17 cellular contexts compared by ENCODE assay signal in the genomic region with DNA sequence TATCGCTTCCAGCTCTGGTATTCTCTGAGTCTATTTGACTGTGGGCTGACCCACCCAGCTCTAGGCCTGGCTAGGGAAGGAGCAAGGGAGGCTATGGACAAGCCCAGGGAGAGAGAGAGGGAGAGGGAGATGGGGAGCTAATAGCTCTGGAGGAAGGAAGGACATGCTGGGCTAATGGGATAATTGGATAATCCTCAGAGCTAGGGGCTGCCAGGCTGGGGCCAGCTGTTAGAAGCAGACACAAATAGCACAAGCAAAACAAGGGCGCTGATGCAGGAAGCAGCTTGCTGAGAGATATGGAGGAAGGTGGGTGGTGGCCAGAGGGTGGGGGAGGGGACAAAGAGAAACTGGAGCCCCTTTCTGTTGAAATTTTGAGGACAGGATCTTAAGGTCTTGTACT. TPM values are rescaled to one million over a fixed set of nuclear protein-coding genes. Genes with fewer than 3 reads are reported as not detected.
DNase-seq lines count a peak whose midpoint lies in the region; ATAC-seq and TF ChIP-seq lines count a peak whose summit lies in the region.
"Had no signal": no experiment of that assay in that cellular context is flagged by ENCODE, and none has a peak within 500 bp of the region (broad histone marks: within the 10 kb centered on the region; RNA-seq: fewer than 3 reads in every experiment).

No MANE protein-coding gene starts in this region.

- peaks cover 4% of the 10 kb centered on the region; the same call in 1 of the 2 replicates for H3K9me2 ChIP-seq in GM23338 (ENCODE audit: insufficient read depth)

- 0 out of 2 replicates have a peak, but pooled peaks cover 4% of the 10 kb centered on the region for H3K4me1 ChIP-seq in GM23338 (ENCODE audit: insufficient read depth)

- H3K27me3 Mint-ChIP-seq in GM23338 (ENCODE audit: insufficient read depth, low read depth, poor library complexity) (peaks cover 4% of the 10 kb centered on the region), nephron (ENCODE audit: low read depth) (no peaks in the 10 kb centered on the region), chondrocyte (ENCODE audit: low read depth) (no peaks in the 10 kb centered on the region)
- H3K27me3 Mint-ChIP-seq: central memory CD8-positive, alpha-beta T cell had no signal

- no peak overlapping the region for H3K4me3 Mint-ChIP-seq in GM23338
- H3K4me3 Mint-ChIP-seq in nephron, result peak overlapping the region in 1 of 3 experiments; percentile 11
- H3K4me3 Mint-ChIP-seq in chondrocyte (ENCODE audit: unreplicated experiment), result no peak overlapping the region
- H3K4me3 Mint-ChIP-seq: central memory CD8-positive, alpha-beta T cell; immature natural killer cell had no signal

- H3K4me1 Mint-ChIP-seq in GM23338 (peaks cover 11% of the 10 kb centered on the region), nephron (peaks cover 27% of the 10 kb centered on the region), chondrocyte (ENCODE audit: low read depth) (peaks cover 5% of the 10 kb centered on the region)
- H3K4me1 Mint-ChIP-seq: central memory CD8-positive, alpha-beta T cell; immature natural killer cell had no signal

- no peak overlapping the region for H3K4me2 ChIP-seq in GM23338

- no peak overlapping the region for H3K4me3 ChIP-seq in GM23338

- H3K9me3 Mint-ChIP-seq in GM23338, result no peaks in the 10 kb centered on the region
- H3K9me3 Mint-ChIP-seq in nephron, result peaks cover 4% of the 10 kb centered on the region
- no peaks in the 10 kb centered on the region for H3K9me3 Mint-ChIP-seq in chondrocyte (ENCODE audit: low read depth)
- H3K9me3 Mint-ChIP-seq: activated T-helper 2 cell treated with anti-CD3 and anti-CD28 coated beads, Interferon-gamma antibody, Interleukin-2, Interleukin-4, amounts not matched to agents 10 μg/mL and 5 μg/mL and 100 μg/mL, durations not matched to agents 14 hours and 24 hours and 36 hours; central memory CD8-positive, alpha-beta T cell; immature natural killer cell had no signal

- ATAC-seq in GM23338, result no peak

- DNase-seq in GM23338 (ENCODE audit: low spot score) (no peak), NCI-H446 treated with DMSO at 0.1 percent for 48 hours (lab: John Stamatoyannopoulos, UW) (peak; percentile 23), dermis microvascular lymphatic vessel endothelial cell (ENCODE audit: low read depth in 2 of 2) (peak; percentile 48 to 71), chondrocyte (ENCODE audit: low spot score) (no peak), anterior cingulate cortex (lab: John Stamatoyannopoulos, UW) (no peak), NCI-H2029 (lab: John Stamatoyannopoulos, UW) (no peak), NCI-H2196 (lab: John Stamatoyannopoulos, UW; ENCODE audit: unreplicated experiment) (no peak)
- DNase-seq: activated CD4-positive, alpha-beta T cell treated with anti-CD3 and anti-CD28 coated beads for 4 hours; immature natural killer cell; NCI-H187 treated with DMSO at 0.1 percent for 48 hours; nucleus accumbens; SHP77 treated with DMSO at 0.1 percent for 48 hours had no signal

- H3K27ac ChIP-seq in GM23338 (ENCODE audit: low read depth), result no peak overlapping the region

- H3F3A ChIP-seq in GM23338 (replicated peaks; ENCODE audit: low read depth), result no peaks in the 10 kb centered on the region

- H3K36me3 ChIP-seq in GM23338 (ENCODE audit: insufficient read depth), result no peaks in the 10 kb centered on the region

- TF ChIP-seq CTCF in GM23338 (conservative IDR thresholded peaks at IDR 0.05; ENCODE audit: low read depth in 2 of 2), result no peak
- TF ChIP-seq CTCF in nephron (IDR thresholded peaks at IDR 0.05; ENCODE audit: unreplicated experiment in 3 of 3), result no peak
- TF ChIP-seq CTCF in chondrocyte (IDR thresholded peaks at IDR 0.05), result no peak

- H3K79me2 ChIP-seq in GM23338 (replicated peaks; ENCODE audit: insufficient read depth), result no peaks in the 10 kb centered on the region

- no peaks in the 10 kb centered on the region for H4K20me1 ChIP-seq in GM23338 (replicated peaks; ENCODE audit: insufficient read depth)

- H3K27ac Mint-ChIP-seq in GM23338, result no peak overlapping the region
- H3K27ac Mint-ChIP-seq in nephron, result peak overlapping the region; percentile 55 to 89 (median 83)
- H3K27ac Mint-ChIP-seq in chondrocyte (ENCODE audit: unreplicated experiment), result no peak overlapping the region
- H3K27ac Mint-ChIP-seq: activated T-helper 2 cell treated with anti-CD3 and anti-CD28 coated beads, Interferon-gamma antibody, Interleukin-2, Interleukin-4, amounts not matched to agents 10 μg/mL and 5 μg/mL and 100 μg/mL, durations not matched to agents 14 hours and 24 hours and 36 hours; immature natural killer cell had no signal

- H2AFZ ChIP-seq in GM23338, result 0 out of 2 replicates have a peak overlapping the region, but pooled peaks have one; percentile 24

- H3K36me3 Mint-ChIP-seq in GM23338 (ENCODE audit: low read depth) (no peaks in the 10 kb centered on the region), nephron (ENCODE audit: low read depth) (no peaks in the 10 kb centered on the region), chondrocyte (ENCODE audit: low read depth) (no peaks in the 10 kb centered on the region)
- H3K36me3 Mint-ChIP-seq: immature natural killer cell had no signal

- H3K27me3 ChIP-seq in GM23338 (ENCODE audit: insufficient read depth), result no peaks in the 10 kb centered on the region

TF ChIP-seq in GM23338, 12 proteins besides CTCF, POLR2A, EP300 and RAD21 (continues in another document):
- no peak for TF ChIP-seq EZH2phosphoT487 (IDR thresholded peaks at IDR 0.05; ENCODE audit: unreplicated experiment)
- TF ChIP-seq JUNB (IDR thresholded peaks at IDR 0.05; ENCODE audit: unreplicated experiment), result no peak
- TF ChIP-seq POLR2AphosphoS5 (IDR thresholded peaks at IDR 0.05; ENCODE audit: low read depth), result no peak
- no peak for TF ChIP-seq ZNF331 (CRISPR knock-in tag; IDR thresholded peaks at IDR 0.05; ENCODE audit: low read depth)
- TF ChIP-seq ZNF114 (CRISPR knock-in tag; IDR thresholded peaks at IDR 0.05), result no peak
- TF ChIP-seq, protein P1, sequence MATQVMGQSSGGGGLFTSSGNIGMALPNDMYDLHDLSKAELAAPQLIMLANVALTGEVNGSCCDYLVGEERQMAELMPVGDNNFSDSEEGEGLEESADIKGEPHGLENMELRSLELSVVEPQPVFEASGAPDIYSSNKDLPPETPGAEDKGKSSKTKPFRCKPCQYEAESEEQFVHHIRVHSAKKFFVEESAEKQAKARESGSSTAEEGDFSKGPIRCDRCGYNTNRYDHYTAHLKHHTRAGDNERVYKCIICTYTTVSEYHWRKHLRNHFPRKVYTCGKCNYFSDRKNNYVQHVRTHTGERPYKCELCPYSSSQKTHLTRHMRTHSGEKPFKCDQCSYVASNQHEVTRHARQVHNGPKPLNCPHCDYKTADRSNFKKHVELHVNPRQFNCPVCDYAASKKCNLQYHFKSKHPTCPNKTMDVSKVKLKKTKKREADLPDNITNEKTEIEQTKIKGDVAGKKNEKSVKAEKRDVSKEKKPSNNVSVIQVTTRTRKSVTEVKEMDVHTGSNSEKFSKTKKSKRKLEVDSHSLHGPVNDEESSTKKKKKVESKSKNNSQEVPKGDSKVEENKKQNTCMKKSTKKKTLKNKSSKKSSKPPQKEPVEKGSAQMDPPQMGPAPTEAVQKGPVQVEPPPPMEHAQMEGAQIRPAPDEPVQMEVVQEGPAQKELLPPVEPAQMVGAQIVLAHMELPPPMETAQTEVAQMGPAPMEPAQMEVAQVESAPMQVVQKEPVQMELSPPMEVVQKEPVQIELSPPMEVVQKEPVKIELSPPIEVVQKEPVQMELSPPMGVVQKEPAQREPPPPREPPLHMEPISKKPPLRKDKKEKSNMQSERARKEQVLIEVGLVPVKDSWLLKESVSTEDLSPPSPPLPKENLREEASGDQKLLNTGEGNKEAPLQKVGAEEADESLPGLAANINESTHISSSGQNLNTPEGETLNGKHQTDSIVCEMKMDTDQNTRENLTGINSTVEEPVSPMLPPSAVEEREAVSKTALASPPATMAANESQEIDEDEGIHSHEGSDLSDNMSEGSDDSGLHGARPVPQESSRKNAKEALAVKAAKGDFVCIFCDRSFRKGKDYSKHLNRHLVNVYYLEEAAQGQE (IDR thresholded peaks at IDR 0.05; ENCODE audit: unreplicated experiment), result no peak
- TF ChIP-seq, protein P2, sequence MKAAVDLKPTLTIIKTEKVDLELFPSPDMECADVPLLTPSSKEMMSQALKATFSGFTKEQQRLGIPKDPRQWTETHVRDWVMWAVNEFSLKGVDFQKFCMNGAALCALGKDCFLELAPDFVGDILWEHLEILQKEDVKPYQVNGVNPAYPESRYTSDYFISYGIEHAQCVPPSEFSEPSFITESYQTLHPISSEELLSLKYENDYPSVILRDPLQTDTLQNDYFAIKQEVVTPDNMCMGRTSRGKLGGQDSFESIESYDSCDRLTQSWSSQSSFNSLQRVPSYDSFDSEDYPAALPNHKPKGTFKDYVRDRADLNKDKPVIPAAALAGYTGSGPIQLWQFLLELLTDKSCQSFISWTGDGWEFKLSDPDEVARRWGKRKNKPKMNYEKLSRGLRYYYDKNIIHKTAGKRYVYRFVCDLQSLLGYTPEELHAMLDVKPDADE (IDR thresholded peaks at IDR 0.05), result no peak
- no peak for TF ChIP-seq STAT1 (IDR thresholded peaks at IDR 0.05; ENCODE audit: unreplicated experiment)
- no peak for TF ChIP-seq EZH2 (IDR thresholded peaks at IDR 0.05; ENCODE audit: low read depth, unreplicated experiment)
- no peak for TF ChIP-seq NANOG (IDR thresholded peaks at IDR 0.05; ENCODE audit: borderline replicate concordance)

RNA-seq across cellular contexts. Expression of gene ADORA2A, which starts 23.2 kb away (rescaled TPM):
- total RNA-seq in GM23338 (2014; rRNA removed; shearing (Covaris generic)), result 11.0 and 13.5 TPM in 2 replicates
- 3.4 and 4.1 TPM in 2 replicates for polyA plus RNA-seq in GM23338 (2016; fragmentation: Nextera tagmentation; extraction: Ambion mirVana)
- total RNA-seq in dermis microvascular lymphatic vessel endothelial cell (2.7 and 3.0 TPM in 2 replicates), chondrocyte (2.3 to 3.6 TPM (median 2.4 TPM) in 3 replicates)

RNA-seq across cellular contexts. Expression of gene UPB1, which starts 44.5 kb away (rescaled TPM):
- total RNA-seq in GM23338 (2014; rRNA removed; shearing (Covaris generic)), result 0.16 TPM in 1 of 2 replicates, not detected in the other
- 0.13 and 0.14 TPM in 2 replicates for polyA plus RNA-seq in GM23338 (2016; fragmentation: Nextera tagmentation; extraction: Ambion mirVana)
- total RNA-seq in dermis microvascular lymphatic vessel endothelial cell, result under 0.01 TPM in 1 of 2 replicates, not detected in the other
- 0.15 to 0.31 TPM (median 0.18 TPM) in 3 replicates for total RNA-seq in chondrocyte
- total RNA-seq: fibroblast of lung, H4 had no signal
- polyA plus RNA-seq: immature natural killer cell had no signal

Comparison
In these comparisons a context has a peak if more than half of its experiments do, and no peak if none do; other contexts are left out.
1. DNase-seq: peak in NCI-H446 treated with DMSO at 0.1 percent for 48 hours (single experiment) and dermis microvascular lymphatic vessel endothelial cell (2 of 2); none in GM23338 (single experiment), chondrocyte (single experiment), anterior cingulate cortex (0 of 58), NCI-H2029 (single experiment) and NCI-H2196 (single experiment).
2. H3K27ac Mint-ChIP-seq: peak in nephron (3 of 3); none in GM23338 (single experiment) and chondrocyte (single experiment).